15 cellular contexts compared by ENCODE assay signal in genomic region chr17:60328679-60329078, GRCh38.
"Had no signal": no experiment of that assay in that cellular context is flagged by ENCODE, and none has a peak within 500 bp of the region (broad histone marks: within the 10 kb centered on the region; RNA-seq: fewer than 3 reads in every experiment).

No MANE protein-coding gene starts in this region.

- H3K36me3 ChIP-seq: breast epithelium, transverse colon had no signal

- H3K27ac ChIP-seq: breast epithelium, esophagus muscularis mucosa, transverse colon had no signal

- H3K27ac Mint-ChIP-seq: activated CD8-positive, alpha-beta T cell treated with anti-CD3 and anti-CD28 coated beads, Interleukin-2, amount 10 ng/mL, durations not matched to agents 7 days and 5 days; activated naive CD8-positive, alpha-beta T cell treated with anti-CD3 and anti-CD28 coated beads, Interleukin-2, amount 10 ng/mL, durations not matched to agents 7 days and 5 days; nephron; T-cell had no signal

- H3K9me3 ChIP-seq: breast epithelium, esophagus muscularis mucosa, transverse colon had no signal

- DNase-seq: activated CD4-positive, alpha-beta T cell treated with anti-CD3 and anti-CD28 coated beads for 4 hours; activated CD8-positive, alpha-beta memory T cell treated with anti-CD3 and anti-CD28 coated beads, Interleukin-2, amount 50 U/mL, for 48 hours; activated CD8-positive, alpha-beta T cell treated with anti-CD3 and anti-CD28 coated beads, Interleukin-2, amount 10 ng/mL, durations not matched to agents 7 days and 5 days; activated naive CD8-positive, alpha-beta T cell treated with anti-CD3 and anti-CD28 coated beads, Interleukin-2, amount 10 ng/mL, durations not matched to agents 7 days and 5 days; aorta; dermis blood vessel endothelial cell; immature natural killer cell; mammary epithelial cell; stimulated activated CD4-positive, alpha-beta T cell treated with anti-CD3 and anti-CD28 coated beads, Interleukin-15, amount 100 ng/mL, for 24 hours; T-cell; T1000; transverse colon had no signal

- ATAC-seq: activated CD8-positive, alpha-beta T cell treated with anti-CD3 and anti-CD28 coated beads, Interleukin-2, amount 10 ng/mL, durations not matched to agents 7 days and 5 days; T-cell had no signal

- H3K4me3 Mint-ChIP-seq: activated CD8-positive, alpha-beta T cell treated with anti-CD3 and anti-CD28 coated beads, Interleukin-2, amount 10 ng/mL, durations not matched to agents 7 days and 5 days; activated naive CD8-positive, alpha-beta T cell treated with anti-CD3 and anti-CD28 coated beads, Interleukin-2, amount 10 ng/mL, durations not matched to agents 7 days and 5 days; immature natural killer cell; nephron; T-cell had no signal

- H3K4me1 Mint-ChIP-seq: activated naive CD8-positive, alpha-beta T cell treated with anti-CD3 and anti-CD28 coated beads, Interleukin-2, amount 10 ng/mL, durations not matched to agents 7 days and 5 days had no signal

- H3K4me1 ChIP-seq: breast epithelium, transverse colon had no signal

- H3K27me3 ChIP-seq: breast epithelium, esophagus muscularis mucosa, transverse colon had no signal

- H3K27me3 Mint-ChIP-seq: activated naive CD8-positive, alpha-beta T cell treated with anti-CD3 and anti-CD28 coated beads, Interleukin-2, amount 10 ng/mL, durations not matched to agents 7 days and 5 days; T-cell had no signal

- H3K9me3 Mint-ChIP-seq: activated naive CD8-positive, alpha-beta T cell treated with anti-CD3 and anti-CD28 coated beads, Interleukin-2, amount 10 ng/mL, durations not matched to agents 7 days and 5 days; immature natural killer cell; nephron; T-cell had no signal

- H3K4me3 ChIP-seq: breast epithelium, esophagus muscularis mucosa, transverse colon had no signal
